ENCODE assay signal across 1 cellular context in the genomic region with DNA sequence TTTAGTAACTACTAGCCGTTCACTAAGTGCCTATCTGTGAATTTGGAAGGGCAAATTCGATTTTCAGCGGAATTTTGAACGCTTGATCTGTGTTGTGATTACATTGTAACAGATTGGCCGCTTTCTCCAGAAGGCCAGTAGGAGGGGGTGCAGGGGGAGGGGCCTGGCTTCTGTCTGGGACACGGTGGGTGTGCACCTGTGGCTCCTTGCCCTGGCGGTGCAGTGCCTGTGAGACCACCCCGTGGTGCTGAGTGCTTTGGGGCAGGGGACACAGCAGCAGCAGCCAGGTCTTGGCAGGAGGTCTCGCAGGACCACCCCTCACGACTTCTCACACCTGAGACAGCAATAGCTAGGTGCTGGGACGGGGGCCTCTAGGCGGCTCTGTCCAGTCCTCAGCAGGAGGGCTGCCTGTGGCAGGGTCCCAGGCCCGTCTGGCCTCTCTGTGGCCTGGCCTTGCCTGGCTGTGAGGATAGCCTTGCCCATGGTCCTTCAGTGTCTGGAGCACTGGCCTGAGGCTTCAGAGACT.
TF ChIP-seq lines count a peak whose summit lies in the region.

No MANE protein-coding gene starts in this region.

TF ChIP-seq in HepG2, 621 proteins besides CTCF, POLR2A, EP300 and RAD21:
- TF ChIP-seq, protein P1, sequence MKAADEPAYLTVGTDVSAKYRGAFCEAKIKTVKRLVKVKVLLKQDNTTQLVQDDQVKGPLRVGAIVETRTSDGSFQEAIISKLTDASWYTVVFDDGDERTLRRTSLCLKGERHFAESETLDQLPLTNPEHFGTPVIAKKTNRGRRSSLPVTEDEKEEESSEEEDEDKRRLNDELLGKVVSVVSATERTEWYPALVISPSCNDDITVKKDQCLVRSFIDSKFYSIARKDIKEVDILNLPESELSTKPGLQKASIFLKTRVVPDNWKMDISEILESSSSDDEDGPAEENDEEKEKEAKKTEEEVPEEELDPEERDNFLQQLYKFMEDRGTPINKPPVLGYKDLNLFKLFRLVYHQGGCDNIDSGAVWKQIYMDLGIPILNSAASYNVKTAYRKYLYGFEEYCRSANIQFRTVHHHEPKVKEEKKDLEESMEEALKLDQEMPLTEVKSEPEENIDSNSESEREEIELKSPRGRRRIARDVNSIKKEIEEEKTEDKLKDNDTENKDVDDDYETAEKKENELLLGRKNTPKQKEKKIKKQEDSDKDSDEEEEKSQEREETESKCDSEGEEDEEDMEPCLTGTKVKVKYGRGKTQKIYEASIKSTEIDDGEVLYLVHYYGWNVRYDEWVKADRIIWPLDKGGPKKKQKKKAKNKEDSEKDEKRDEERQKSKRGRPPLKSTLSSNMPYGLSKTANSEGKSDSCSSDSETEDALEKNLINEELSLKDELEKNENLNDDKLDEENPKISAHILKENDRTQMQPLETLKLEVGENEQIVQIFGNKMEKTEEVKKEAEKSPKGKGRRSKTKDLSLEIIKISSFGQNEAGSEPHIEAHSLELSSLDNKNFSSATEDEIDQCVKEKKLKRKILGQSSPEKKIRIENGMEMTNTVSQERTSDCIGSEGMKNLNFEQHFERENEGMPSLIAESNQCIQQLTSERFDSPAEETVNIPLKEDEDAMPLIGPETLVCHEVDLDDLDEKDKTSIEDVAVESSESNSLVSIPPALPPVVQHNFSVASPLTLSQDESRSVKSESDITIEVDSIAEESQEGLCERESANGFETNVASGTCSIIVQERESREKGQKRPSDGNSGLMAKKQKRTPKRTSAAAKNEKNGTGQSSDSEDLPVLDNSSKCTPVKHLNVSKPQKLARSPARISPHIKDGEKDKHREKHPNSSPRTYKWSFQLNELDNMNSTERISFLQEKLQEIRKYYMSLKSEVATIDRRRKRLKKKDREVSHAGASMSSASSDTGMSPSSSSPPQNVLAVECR (CRISPR knock-in tag; IDR thresholded peaks at IDR 0.05; ENCODE audit: borderline replicate concordance), result peak; percentile 10; the same call in 1 of the 2 replicates
- TF ChIP-seq CAMTA2 (CRISPR knock-in tag; IDR thresholded peaks at IDR 0.05; ENCODE audit: borderline replicate concordance), result no peak
- no peak for TF ChIP-seq ZNF563 (CRISPR knock-in tag; IDR thresholded peaks at IDR 0.05)
- no peak for TF ChIP-seq RFX3 (CRISPR knock-in tag; IDR thresholded peaks at IDR 0.05)
- TF ChIP-seq BRCA1 (CRISPR knock-in tag; IDR thresholded peaks at IDR 0.05), result no peak
- no peak for TF ChIP-seq KMT2B (CRISPR knock-in tag; IDR thresholded peaks at IDR 0.05)
- TF ChIP-seq ZNF678 (CRISPR knock-in tag; IDR thresholded peaks at IDR 0.05), result no peak
- TF ChIP-seq, protein P2, sequence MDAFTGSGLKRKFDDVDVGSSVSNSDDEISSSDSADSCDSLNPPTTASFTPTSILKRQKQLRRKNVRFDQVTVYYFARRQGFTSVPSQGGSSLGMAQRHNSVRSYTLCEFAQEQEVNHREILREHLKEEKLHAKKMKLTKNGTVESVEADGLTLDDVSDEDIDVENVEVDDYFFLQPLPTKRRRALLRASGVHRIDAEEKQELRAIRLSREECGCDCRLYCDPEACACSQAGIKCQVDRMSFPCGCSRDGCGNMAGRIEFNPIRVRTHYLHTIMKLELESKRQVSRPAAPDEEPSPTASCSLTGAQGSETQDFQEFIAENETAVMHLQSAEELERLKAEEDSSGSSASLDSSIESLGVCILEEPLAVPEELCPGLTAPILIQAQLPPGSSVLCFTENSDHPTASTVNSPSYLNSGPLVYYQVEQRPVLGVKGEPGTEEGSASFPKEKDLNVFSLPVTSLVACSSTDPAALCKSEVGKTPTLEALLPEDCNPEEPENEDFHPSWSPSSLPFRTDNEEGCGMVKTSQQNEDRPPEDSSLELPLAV (CRISPR knock-in tag; conservative IDR thresholded peaks at IDR 0.05; ENCODE audit: low read depth), result no peak
- peak; percentile 27 for TF ChIP-seq ASH2L (IDR thresholded peaks at IDR 0.05; ENCODE audit: insufficient read length, low read depth, low read length)
- no peak for TF ChIP-seq RBAK (CRISPR knock-in tag; IDR thresholded peaks at IDR 0.05)
- TF ChIP-seq, protein P3, sequence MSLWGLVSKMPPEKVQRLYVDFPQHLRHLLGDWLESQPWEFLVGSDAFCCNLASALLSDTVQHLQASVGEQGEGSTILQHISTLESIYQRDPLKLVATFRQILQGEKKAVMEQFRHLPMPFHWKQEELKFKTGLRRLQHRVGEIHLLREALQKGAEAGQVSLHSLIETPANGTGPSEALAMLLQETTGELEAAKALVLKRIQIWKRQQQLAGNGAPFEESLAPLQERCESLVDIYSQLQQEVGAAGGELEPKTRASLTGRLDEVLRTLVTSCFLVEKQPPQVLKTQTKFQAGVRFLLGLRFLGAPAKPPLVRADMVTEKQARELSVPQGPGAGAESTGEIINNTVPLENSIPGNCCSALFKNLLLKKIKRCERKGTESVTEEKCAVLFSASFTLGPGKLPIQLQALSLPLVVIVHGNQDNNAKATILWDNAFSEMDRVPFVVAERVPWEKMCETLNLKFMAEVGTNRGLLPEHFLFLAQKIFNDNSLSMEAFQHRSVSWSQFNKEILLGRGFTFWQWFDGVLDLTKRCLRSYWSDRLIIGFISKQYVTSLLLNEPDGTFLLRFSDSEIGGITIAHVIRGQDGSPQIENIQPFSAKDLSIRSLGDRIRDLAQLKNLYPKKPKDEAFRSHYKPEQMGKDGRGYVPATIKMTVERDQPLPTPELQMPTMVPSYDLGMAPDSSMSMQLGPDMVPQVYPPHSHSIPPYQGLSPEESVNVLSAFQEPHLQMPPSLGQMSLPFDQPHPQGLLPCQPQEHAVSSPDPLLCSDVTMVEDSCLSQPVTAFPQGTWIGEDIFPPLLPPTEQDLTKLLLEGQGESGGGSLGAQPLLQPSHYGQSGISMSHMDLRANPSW (CRISPR knock-in tag; IDR thresholded peaks at IDR 0.05; ENCODE audit: borderline replicate concordance), result no peak
